In the genomic region with DNA sequence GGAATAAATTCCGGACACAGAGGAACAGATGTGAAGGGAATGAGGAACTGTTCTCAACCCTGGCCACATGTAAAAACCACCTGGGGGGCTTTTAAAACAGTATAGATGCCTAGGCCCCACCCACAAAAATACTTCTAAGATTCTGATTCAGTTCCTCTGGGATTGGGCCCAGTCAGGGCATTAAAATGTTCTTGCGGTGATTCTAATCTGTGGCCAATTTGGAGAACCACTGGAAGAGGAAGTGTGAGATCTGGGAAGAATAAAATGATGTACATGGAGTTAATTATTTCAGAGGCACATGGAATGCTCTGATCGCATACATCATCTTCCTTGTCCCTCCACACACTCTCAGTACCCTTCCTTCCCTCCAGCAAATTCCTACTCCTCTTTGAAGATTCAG, we compare ENCODE assay signal across 19 cellular contexts.
DNase-seq lines count a peak whose midpoint lies in the region; TF ChIP-seq lines count a peak whose summit lies in the region.
"Had no signal": no experiment of that assay in that cellular context is flagged by ENCODE, and none has a peak within 500 bp of the region (broad histone marks: within the 10 kb centered on the region; RNA-seq: fewer than 3 reads in every experiment).

No MANE protein-coding gene starts in this region.

- no peak overlapping the region for H4K8ac ChIP-seq in trophoblast cell (ENCODE audit: low read depth, low read length)

- DNase-seq in AG04449 (ENCODE audit: low read depth, low spot score) (peak; percentile 31), HFF-Myc (ENCODE audit: extremely low read depth, low read depth) (peak; percentile 22), brain microvascular endothelial cell (peak; percentile 31), fibroblast of peridontal ligament (ENCODE audit: extremely low read depth) (peak; percentile 18), NCI-H146 (lab: John Stamatoyannopoulos, UW) (no peak), trophoblast cell (no peak), SHP77 (lab: John Stamatoyannopoulos, UW) (no peak)
- no peak for DNase-seq in central memory CD4-positive, alpha-beta T cell
- DNase-seq: Caco-2; CD4-positive, alpha-beta T cell; GOT3; KBM-7; MV-4-11; NCI-H1417 treated with DMSO at 0.1 percent for 48 hours; NCI-H2029; NCI-H345; NCI-H524 treated with DMSO at 0.1 percent for 48 hours had no signal

- H3K79me1 ChIP-seq in trophoblast cell (ENCODE audit: low read length): no peaks in the 10 kb centered on the region

- CTCF ChIA-PET in AG04449 (lab: Yijun Ruan, JAX): no interaction called here

- H3K4me1 ChIP-seq in trophoblast cell (ENCODE audit: control insufficient read depth in 1 of 2, insufficient read depth in 2 of 2, low read length in 2 of 2): peaks cover 0 to 3% of the 10 kb centered on the region in 2 experiments
- H3K4me1 ChIP-seq: Caco-2, SJSA1 had no signal

- in situ Hi-C loops in brain microvascular endothelial cell (cut with HindIII; ENCODE audit: low pct_ligation_motif_present, low sequenced_read_pairs): no loop called here

- no peak overlapping the region for H2BK5ac ChIP-seq in trophoblast cell (ENCODE audit: low read depth, low read length, poor library complexity)

- no CpG with 5 or more reads among the region's 3 CpGs for WGBS in trophoblast cell (ENCODE audit: extremely low coverage, insufficient coverage, insufficient read length)

- POLR2A ChIA-PET in AG04449 (lab: Yijun Ruan, JAX): no interaction called here

- H4K12ac ChIP-seq in trophoblast cell (ENCODE audit: low read depth, low read length): no peak overlapping the region

- H3K36me3 ChIP-seq in brain microvascular endothelial cell (replicated peaks) (peaks cover 22% of the 10 kb centered on the region), trophoblast cell (ENCODE audit: control insufficient read depth in 1 of 2, insufficient read depth in 2 of 2, low read length in 2 of 2) (peaks cover 3 to 7% of the 10 kb centered on the region in 2 experiments)
- H3K36me3 ChIP-seq: SJSA1 had no signal

- H3K9me3 ChIP-seq in trophoblast cell (ENCODE audit: insufficient read depth, low read depth, low read length): peaks cover 11% of the 10 kb centered on the region

- H2BK12ac ChIP-seq in trophoblast cell (ENCODE audit: low read length): no peak overlapping the region

- H3K18ac ChIP-seq in trophoblast cell (ENCODE audit: low read length): no peak overlapping the region

- H3K4me2 ChIP-seq in trophoblast cell (ENCODE audit: low read length): no peak overlapping the region

- no peak overlapping the region for H2AK5ac ChIP-seq in trophoblast cell (ENCODE audit: low read length)

- H3K4me3 ChIP-seq in AG04449 (ENCODE audit: low read depth, low read length): no peak overlapping the region
- no peak overlapping the region for H3K4me3 ChIP-seq in HFF-Myc (replicated peaks; ENCODE audit: low read depth, low read length)
- H3K4me3 ChIP-seq in brain microvascular endothelial cell (ENCODE audit: low read depth, low read length): no peak overlapping the region
- H3K4me3 ChIP-seq in trophoblast cell (ENCODE audit: low read depth, low read length): no peak overlapping the region
- H3K4me3 ChIP-seq: SJSA1 had no signal

- H3K9ac ChIP-seq in trophoblast cell (ENCODE audit: low read length): no peak overlapping the region

- H3K14ac ChIP-seq in trophoblast cell (ENCODE audit: low read length): no peak overlapping the region

- H3K27ac ChIP-seq in brain microvascular endothelial cell (peak overlapping the region; percentile 12), trophoblast cell (ENCODE audit: low read depth, low read length) (no peak overlapping the region)
- H3K27ac ChIP-seq: 22Rv1, SJSA1 had no signal

- H3K23ac ChIP-seq in trophoblast cell (ENCODE audit: low read length): no peak overlapping the region

- H3K27me3 ChIP-seq in brain microvascular endothelial cell (replicated peaks) (no peaks in the 10 kb centered on the region), trophoblast cell (ENCODE audit: insufficient read depth, low read length) (no peaks in the 10 kb centered on the region)
- H3K27me3 ChIP-seq: SJSA1 had no signal

- no peaks in the 10 kb centered on the region for H3K79me2 ChIP-seq in trophoblast cell (ENCODE audit: control insufficient read depth, insufficient read depth, low read length, poor library complexity)

- H3K4ac ChIP-seq in trophoblast cell (ENCODE audit: low read depth, low read length): no peak overlapping the region

- H4K91ac ChIP-seq in trophoblast cell (ENCODE audit: low read depth, low read length): no peak overlapping the region

- TF ChIP-seq CTCF in AG04449 (IDR thresholded peaks at IDR 0.05; ENCODE audit: insufficient read depth, low read length, missing control alignments) (no peak), HFF-Myc (IDR thresholded peaks at IDR 0.05; ENCODE audit: low read depth, low read length, missing control alignments) (no peak), brain microvascular endothelial cell (IDR thresholded peaks at IDR 0.05; ENCODE audit: low read depth, low read length, missing control alignments) (no peak)

- H2AFZ ChIP-seq in trophoblast cell (ENCODE audit: insufficient read depth, low read length, poor library complexity): no peak overlapping the region

- H2BK120ac ChIP-seq in trophoblast cell (ENCODE audit: insufficient read depth, low read length, poor library complexity): no peak overlapping the region

Comparison
In these comparisons a context has a peak if more than half of its experiments do, and no peak if none do; other contexts are left out.
1. DNase-seq: peak in AG04449 (single experiment), HFF-Myc (single experiment), brain microvascular endothelial cell (single experiment) and fibroblast of peridontal ligament (single experiment); none in NCI-H146 (single experiment), trophoblast cell (0 of 2), SHP77 (0 of 2) and central memory CD4-positive, alpha-beta T cell (single experiment).